ENCODE assay signal across 1 cellular context in genomic region chr6:137746264-137746663, GRCh38.
A peak's percentile ranks its signal among the peaks of the same experiment; 100 is the strongest.
TF ChIP-seq lines count a peak whose summit lies in the region.

No MANE protein-coding gene starts in this region.

TF ChIP-seq in GM12878, 131 proteins besides CTCF, POLR2A, EP300 and RAD21 (continued from another document):
- peak; percentile 95 for TF ChIP-seq RELB (IDR thresholded peaks at IDR 0.05; ENCODE audit: low read depth)
- no peak for TF ChIP-seq ETV6 (conservative IDR thresholded peaks at IDR 0.05 in 1 of 2, IDR thresholded peaks at IDR 0.05 in 1 of 2; ENCODE audit: borderline replicate concordance in 1 of 2, low read depth in 1 of 2)
- TF ChIP-seq ZSCAN29 (IDR thresholded peaks at IDR 0.05): no peak
- TF ChIP-seq MTA2 (IDR thresholded peaks at IDR 0.05; ENCODE audit: low read depth): peak; percentile 61
- TF ChIP-seq CBFB (IDR thresholded peaks at IDR 0.05; ENCODE audit: low read depth): no peak
- no peak for TF ChIP-seq RFX5 (IDR thresholded peaks at IDR 0.05; ENCODE audit: low read depth, low read length)
- no peak for TF ChIP-seq LARP7 (IDR thresholded peaks at IDR 0.05)
- no peak for TF ChIP-seq HDAC2 (IDR thresholded peaks at IDR 0.05)
- no peak for TF ChIP-seq FOXK2 (IDR thresholded peaks at IDR 0.05)
- TF ChIP-seq RB1 (IDR thresholded peaks at IDR 0.05; ENCODE audit: borderline replicate concordance): peak; percentile 29; the same call in 1 of the 2 replicates
